ENCODE assay signal across 29 cellular contexts in genomic region chr10:124012991-124013390, GRCh38.
"Had no signal": no experiment of that assay in that cellular context is flagged by ENCODE, and none has a peak within 500 bp of the region (broad histone marks: within the 10 kb centered on the region; RNA-seq: fewer than 3 reads in every experiment).

No MANE protein-coding gene starts in this region.

- H3K27me3 ChIP-seq: ascending aorta, breast epithelium, SJSA1 had no signal

- H3K9ac ChIP-seq: SK-N-SH had no signal

- FAIRE-seq: TTC549 had no signal

- H3K4me3 Mint-ChIP-seq: activated CD4-positive, alpha-beta T cell treated with anti-CD3 and anti-CD28 coated beads, Interleukin-2, amount 10 ng/mL, durations not matched to agents 7 days and 5 days; activated CD8-positive, alpha-beta T cell treated with anti-CD3 and anti-CD28 coated beads, Interleukin-2, amount 10 ng/mL, durations not matched to agents 7 days and 5 days; activated naive CD4-positive, alpha-beta T cell treated with anti-CD3 and anti-CD28 coated beads, Interleukin-2, amount 50 U/mL, for 24 hours; activated naive CD8-positive, alpha-beta T cell treated with anti-CD3 and anti-CD28 coated beads, Interleukin-2, amount 10 ng/mL, durations not matched to agents 7 days and 5 days; activated T-cell treated with anti-CD3 and anti-CD28 coated beads, Interleukin-2, amount 50 U/mL, for 24 hours; T-helper 1 cell treated with Interleukin-12 subunit alpha and Interleukin-12 subunit beta and Interleukin-4 antibody, amounts not matched to agents 30 μg/mL and 1 μg/mL, for 36 hours; T-helper 2 cell treated with Interferon-gamma antibody and Interleukin-4, amounts not matched to agents 5 μg/mL and 100 μg/mL, for 36 hours had no signal

- H3K4me3 ChIP-seq: ascending aorta, breast epithelium, SJSA1 had no signal

- ATAC-seq: activated CD8-positive, alpha-beta T cell treated with anti-CD3 and anti-CD28 coated beads, Interleukin-2, amount 10 ng/mL, durations not matched to agents 7 days and 5 days; Panc1 had no signal

- H3K27me3 Mint-ChIP-seq: activated CD4-positive, alpha-beta T cell treated with anti-CD3 and anti-CD28 coated beads, Interleukin-2, amount 10 ng/mL, durations not matched to agents 7 days and 5 days; activated naive CD8-positive, alpha-beta T cell treated with anti-CD3 and anti-CD28 coated beads, Interleukin-2, amount 10 ng/mL, durations not matched to agents 7 days and 5 days; activated T-cell treated with anti-CD3 and anti-CD28 coated beads, Interleukin-2, amount 50 U/mL, for 24 hours had no signal

- H3K36me3 ChIP-seq: breast epithelium, SJSA1 had no signal

- DNase-seq: activated CD4-positive, alpha-beta T cell treated with anti-CD3 and anti-CD28 coated beads, Interleukin-2, amount 10 ng/mL, durations not matched to agents 7 days and 5 days; activated CD4-positive, alpha-beta T cell treated with anti-CD3 and anti-CD28 coated beads, Interleukin-2, amount 50 U/mL, for 48 hours; activated CD8-positive, alpha-beta T cell treated with anti-CD3 and anti-CD28 coated beads, Interleukin-2, amount 10 ng/mL, durations not matched to agents 7 days and 5 days; activated gamma-delta T cell; activated naive CD4-positive, alpha-beta T cell treated with Interleukin-2 at 50 U/mL for 16 hours; activated naive CD8-positive, alpha-beta T cell treated with anti-CD3 and anti-CD28 coated beads, Interleukin-2, amount 10 ng/mL, durations not matched to agents 7 days and 5 days; activated T-cell treated with anti-CD3 and anti-CD28 coated beads, Interleukin-2, amount 50 U/mL, for 24 hours; amygdala; KG1; MM.1S; MV-4-11; NCI-H1092; NCI-H1436 treated with DMSO at 0.1 percent for 48 hours; NCI-H1694 treated with DMSO at 0.1 percent for 48 hours; NCI-H2029; NCI-H345; NCI-H524 treated with DMSO at 0.1 percent for 48 hours; RPMI8226; SHP77 treated with DMSO at 0.1 percent for 48 hours; SK-N-SH had no signal

- H3K4me1 ChIP-seq: ascending aorta, breast epithelium, SJSA1 had no signal

- H3K27ac Mint-ChIP-seq: activated CD4-positive, alpha-beta T cell treated with anti-CD3 and anti-CD28 coated beads, Interleukin-2, amount 10 ng/mL, durations not matched to agents 7 days and 5 days; activated CD8-positive, alpha-beta T cell treated with anti-CD3 and anti-CD28 coated beads, Interleukin-2, amount 10 ng/mL, durations not matched to agents 7 days and 5 days; activated naive CD4-positive, alpha-beta T cell treated with anti-CD3 and anti-CD28 coated beads, Interleukin-2, amount 50 U/mL, for 24 hours; activated naive CD8-positive, alpha-beta T cell treated with anti-CD3 and anti-CD28 coated beads, Interleukin-2, amount 10 ng/mL, durations not matched to agents 7 days and 5 days; activated T-cell treated with anti-CD3 and anti-CD28 coated beads, Interleukin-2, amount 50 U/mL, for 24 hours; activated T-helper 2 cell treated with anti-CD3 and anti-CD28 coated beads, Interferon-gamma antibody, Interleukin-2, Interleukin-4, amounts not matched to agents 10 μg/mL and 5 μg/mL and 100 μg/mL, durations not matched to agents 14 hours and 24 hours and 36 hours; T-helper 1 cell treated with Interleukin-12 subunit alpha and Interleukin-12 subunit beta and Interleukin-4 antibody, amounts not matched to agents 30 μg/mL and 1 μg/mL, for 36 hours; T-helper 2 cell treated with Interferon-gamma antibody and Interleukin-4, amounts not matched to agents 5 μg/mL and 100 μg/mL, for 36 hours had no signal

- H3K9me3 ChIP-seq: ascending aorta, SK-N-SH had no signal

- H3K4me1 Mint-ChIP-seq: activated CD4-positive, alpha-beta T cell treated with anti-CD3 and anti-CD28 coated beads, Interleukin-2, amount 10 ng/mL, durations not matched to agents 7 days and 5 days; activated naive CD4-positive, alpha-beta T cell treated with anti-CD3 and anti-CD28 coated beads, Interleukin-2, amount 50 U/mL, for 24 hours; activated naive CD8-positive, alpha-beta T cell treated with anti-CD3 and anti-CD28 coated beads, Interleukin-2, amount 10 ng/mL, durations not matched to agents 7 days and 5 days had no signal

- H3K27ac ChIP-seq: ascending aorta, breast epithelium, SJSA1 had no signal

- H3K36me3 Mint-ChIP-seq: activated naive CD8-positive, alpha-beta T cell treated with anti-CD3 and anti-CD28 coated beads, Interleukin-2, amount 10 ng/mL, durations not matched to agents 7 days and 5 days had no signal
